ENCODE assay signal across 9 cellular contexts in the genomic region with DNA sequence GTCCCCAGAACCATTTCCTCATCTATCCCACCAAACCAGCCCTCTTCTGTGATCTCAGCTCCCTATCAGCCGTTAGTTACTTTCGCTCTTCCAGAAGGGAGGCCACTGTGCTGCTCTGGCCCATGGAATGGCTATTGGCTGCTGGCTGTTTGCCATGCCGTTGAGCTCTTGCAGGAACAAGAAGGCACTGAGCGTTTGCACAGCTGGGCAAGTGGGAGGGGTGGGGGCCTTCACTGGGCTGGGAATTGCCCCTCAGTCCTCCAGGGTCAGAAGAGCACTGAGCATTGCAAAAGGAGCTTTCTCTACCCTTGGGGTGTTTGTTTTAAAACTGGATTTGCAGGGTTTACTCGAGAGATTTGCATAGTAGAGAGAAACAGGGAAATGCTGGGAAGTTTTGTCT.
DNase-seq lines count a peak whose midpoint lies in the region; ATAC-seq and TF ChIP-seq lines count a peak whose summit lies in the region.
"Had no signal": no experiment of that assay in that cellular context is flagged by ENCODE, and none has a peak within 500 bp of the region (broad histone marks: within the 10 kb centered on the region; RNA-seq: fewer than 3 reads in every experiment).

No MANE protein-coding gene starts in this region.

- H3K4me3 ChIP-seq in heart right ventricle = no peak overlapping the region
- no peak overlapping the region for H3K4me3 ChIP-seq in sigmoid colon

- H3K36me3 ChIP-seq in heart right ventricle (peaks cover 0 to 63% (median 6%) of the 10 kb centered on the region in 9 donors), sigmoid colon (peaks cover 0 to 13% (median 5%) of the 10 kb centered on the region in 4 donors)

- ATAC-seq in heart right ventricle (peak; percentile 52 to 78 (median 69)), HG02623 (IDR thresholded peaks at IDR 0.05; ENCODE audit: unreplicated experiment) (no peak), GM18520 (IDR thresholded peaks at IDR 0.05; ENCODE audit: unreplicated experiment) (no peak)
- ATAC-seq in activated CD8-positive, alpha-beta T cell treated with anti-CD3 and anti-CD28 coated beads for 36 hours = no peak

- DNase-seq in HuH-7 (ENCODE audit: low spot score) = peak; percentile 73
- peak; percentile 50 for DNase-seq in RPMI8226
- peak; percentile 72 to 81 for DNase-seq in heart right ventricle
- DNase-seq in sigmoid colon = peak; percentile 92
- DNase-seq in activated CD8-positive, alpha-beta T cell treated with anti-CD3 and anti-CD28 coated beads for 36 hours = no peak
- DNase-seq in NCI-H128 (lab: John Stamatoyannopoulos, UW; ENCODE audit: unreplicated experiment) = no peak

- H3K4me1 ChIP-seq in heart right ventricle = peaks cover 7 to 70% (median 49%) of the 10 kb centered on the region in 9 donors
- peaks cover 0 to 69% (median 63%) of the 10 kb centered on the region in 4 donors for H3K4me1 ChIP-seq in sigmoid colon

- no peak for TF ChIP-seq EP300 in sigmoid colon (IDR thresholded peaks at IDR 0.05)

- intact Hi-C loops in heart right ventricle (cut with DNase I) = loop anchor here in 2 of 10 donors (10.0 kb wide), 2 partner anchors 194 to 314 kb away; no protein-coding TSS in a partner anchor
- intact Hi-C loops in sigmoid colon (cut with DNase I) = no loop called here
- intact Hi-C loops in activated CD8-positive, alpha-beta T cell treated with anti-CD3 and anti-CD28 coated beads for 36 hours (cut with micrococcal nuclease) = no loop called here

- no peak for TF ChIP-seq POLR2A in sigmoid colon (IDR thresholded peaks at IDR 0.05)

- 26 to 32% methylated on average over 5 of the region's 5 CpGs for WGBS in heart right ventricle, 2 donors
- WGBS in sigmoid colon, 2 donors = 12 to 50% methylated on average over 5 of the region's 5 CpGs

- peaks cover 2% of the 10 kb centered on the region for H3K4me1 Mint-ChIP-seq in activated CD8-positive, alpha-beta T cell treated with anti-CD3 and anti-CD28 coated beads for 36 hours (ENCODE audit: low read depth)

- H3K27ac Mint-ChIP-seq in activated CD8-positive, alpha-beta T cell treated with anti-CD3 and anti-CD28 coated beads for 36 hours = no peak overlapping the region
- H3K27ac Mint-ChIP-seq: activated naive CD8-positive, alpha-beta T cell had no signal

- H3K27me3 Mint-ChIP-seq in activated CD8-positive, alpha-beta T cell treated with anti-CD3 and anti-CD28 coated beads for 36 hours = no peaks in the 10 kb centered on the region
- H3K27me3 Mint-ChIP-seq: activated naive CD8-positive, alpha-beta T cell had no signal

- POLR2A ChIA-PET in activated CD8-positive, alpha-beta T cell treated with anti-CD3 and anti-CD28 coated beads for 36 hours (lab: Charles Lee) = interaction anchor here (1.6 kb wide), 1 partner anchor 10 kb away, joined by 5 read pairs; no protein-coding TSS in a partner anchor

- H3K4me3 Mint-ChIP-seq in activated CD8-positive, alpha-beta T cell treated with anti-CD3 and anti-CD28 coated beads for 36 hours = no peak overlapping the region
- H3K4me3 Mint-ChIP-seq: activated naive CD8-positive, alpha-beta T cell had no signal

- H3K36me3 Mint-ChIP-seq in activated CD8-positive, alpha-beta T cell treated with anti-CD3 and anti-CD28 coated beads for 36 hours (ENCODE audit: low read depth) = peaks cover 3% of the 10 kb centered on the region

- no peaks in the 10 kb centered on the region for H3K9me3 Mint-ChIP-seq in activated CD8-positive, alpha-beta T cell treated with anti-CD3 and anti-CD28 coated beads for 36 hours

- H3K27me3 ChIP-seq in heart right ventricle (no peaks in the 10 kb centered on the region), sigmoid colon (no peaks in the 10 kb centered on the region)

- H3K9me3 ChIP-seq in heart right ventricle (no peaks in the 10 kb centered on the region), sigmoid colon (no peaks in the 10 kb centered on the region)

- CTCF ChIA-PET in activated CD8-positive, alpha-beta T cell treated with anti-CD3 and anti-CD28 coated beads for 36 hours (lab: Charles Lee) = interaction anchor here (2.2 kb wide), 1 partner anchor 12 kb away, joined by 7 read pairs; no protein-coding TSS in a partner anchor

- peak overlapping the region in 8 of 10 donors; percentile 9 to 71 (median 57) for H3K27ac ChIP-seq in heart right ventricle
- H3K27ac ChIP-seq in sigmoid colon = peak overlapping the region; percentile 61 to 89 (median 78)

- TF ChIP-seq CTCF in heart right ventricle (IDR thresholded peaks at IDR 0.05) (no peak), sigmoid colon (IDR thresholded peaks at IDR 0.05) (no peak)
- TF ChIP-seq CTCF in activated CD8-positive, alpha-beta T cell treated with anti-CD3 and anti-CD28 coated beads for 36 hours (IDR thresholded peaks at IDR 0.05) = no peak

Comparison
In these comparisons a context has a peak if more than half of its experiments do, and no peak if none do; other contexts are left out.
1. DNase-seq: peak in HuH-7 (single experiment), RPMI8226 (single experiment), heart right ventricle (2 of 2) and sigmoid colon (single experiment); none in activated CD8-positive, alpha-beta T cell treated with anti-CD3 and anti-CD28 coated beads for 36 hours (single experiment) and NCI-H128 (single experiment).
2. ATAC-seq: peak in heart right ventricle (8 of 8); none in HG02623 (single experiment), GM18520 (single experiment) and activated CD8-positive, alpha-beta T cell treated with anti-CD3 and anti-CD28 coated beads for 36 hours (single experiment).